9 cellular contexts compared by ENCODE assay signal in the genomic region with DNA sequence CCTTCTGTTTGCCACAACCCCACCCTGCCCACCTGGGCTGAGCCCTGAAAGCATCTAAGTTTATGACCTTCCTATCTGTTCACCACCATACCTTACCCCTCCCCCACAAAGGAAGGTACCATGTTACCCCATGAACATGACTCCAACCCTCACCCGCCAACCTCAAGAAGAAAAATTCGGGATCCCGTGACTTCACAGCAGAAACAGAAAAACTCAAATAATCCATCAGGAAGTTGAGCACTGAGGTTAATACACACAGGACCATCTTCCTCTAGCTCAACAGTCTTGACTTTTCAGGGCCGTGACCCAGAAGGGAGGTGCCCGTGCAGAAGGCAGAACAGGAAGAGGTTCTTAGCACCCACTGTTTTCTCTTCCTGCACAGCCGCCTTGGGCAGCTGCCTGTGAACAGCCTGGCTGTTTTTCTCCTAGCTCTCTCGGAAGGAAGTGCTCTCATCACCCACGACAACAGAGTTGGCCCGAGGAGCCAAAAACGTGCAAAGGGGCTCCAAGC.
DNase-seq lines count a peak whose midpoint lies in the region; ATAC-seq and TF ChIP-seq lines count a peak whose summit lies in the region.
"Had no signal": no experiment of that assay in that cellular context is flagged by ENCODE, and none has a peak within 500 bp of the region (broad histone marks: within the 10 kb centered on the region; RNA-seq: fewer than 3 reads in every experiment).

No MANE protein-coding gene starts in this region.

- H3K4me3 ChIP-seq in A673 (ENCODE audit: low read depth, low read length, poor library complexity, severe bottlenecking), result no peak overlapping the region
- no peak overlapping the region for H3K4me3 ChIP-seq in mucosa of stomach (ENCODE audit: low read length)
- peak overlapping the region; percentile 56 for H3K4me3 ChIP-seq in thymus (ENCODE audit: low read length)
- H3K4me3 ChIP-seq: psoas muscle had no signal

- no peak for TF ChIP-seq CTCF in A673 (conservative IDR thresholded peaks at IDR 0.05; ENCODE audit: low read depth, low read length)

- DNase-seq in A673 (ENCODE audit: low spot score) (peak; percentile 48), T-helper 1 cell (peak; percentile 36 to 93 (median 64)), NCI-H2227 treated with DMSO at 0.1 percent for 48 hours (lab: John Stamatoyannopoulos, UW) (no peak)

- CTCF ChIA-PET in A673 (lab: Charles Lee), result no interaction called here

- H3K36me3 ChIP-seq in A673 (ENCODE audit: insufficient read depth, low read length, poor library complexity, severe bottlenecking) (no peaks in the 10 kb centered on the region), mucosa of stomach (ENCODE audit: control insufficient read depth, insufficient read depth, low read length) (no peaks in the 10 kb centered on the region), thymus (ENCODE audit: control insufficient read depth, insufficient read depth) (no peaks in the 10 kb centered on the region)

- no peaks in the 10 kb centered on the region for H3K27me3 ChIP-seq in A673 (replicated peaks; ENCODE audit: insufficient read depth, low read depth, low read length, poor library complexity)
- no peaks in the 10 kb centered on the region for H3K27me3 ChIP-seq in mucosa of stomach (ENCODE audit: control insufficient read depth, insufficient read depth, low read length)
- H3K27me3 ChIP-seq in thymus (ENCODE audit: control insufficient read depth, insufficient read depth), result no peaks in the 10 kb centered on the region

- 26 to 62% (median 27%) methylated on average over 10 of the region's 10 CpGs for WGBS in adipose tissue, 3 donors
- WGBS in thymus, result 4% methylated on average over 10 of the region's 10 CpGs

- H3K9me3 ChIP-seq in A673 (ENCODE audit: low read depth, low read length, poor library complexity, severe bottlenecking), result no peaks in the 10 kb centered on the region
- H3K9me3 ChIP-seq in mucosa of stomach (ENCODE audit: control insufficient read depth, low read length), result no peaks in the 10 kb centered on the region
- H3K9me3 ChIP-seq in thymus (ENCODE audit: control insufficient read depth), result no peaks in the 10 kb centered on the region
- H3K9me3 ChIP-seq: psoas muscle had no signal

- intact Hi-C loops in A673 (cut with micrococcal nuclease; ENCODE audit: unreplicated experiment), result no loop called here

- H3K9ac ChIP-seq in mucosa of stomach (ENCODE audit: low read length), result peak overlapping the region; percentile 35

- no TSS peak for BruUV-seq in A673 (replicated peaks; lab: Mats Ljungman, UMichigan)

- H3K27ac ChIP-seq in A673 (ENCODE audit: low read depth, low read length, poor library complexity, severe bottlenecking), result no peak overlapping the region
- H3K27ac ChIP-seq in adipose tissue (ENCODE audit: low read depth, low read length), result peak overlapping the region; percentile 23
- peak overlapping the region; percentile 97 for H3K27ac ChIP-seq in thymus (ENCODE audit: low read depth)
- H3K27ac ChIP-seq: psoas muscle had no signal

- POLR2A ChIA-PET in A673 (lab: Charles Lee; ENCODE audit: low non-redundant PET), result no interaction called here

- ATAC-seq in GM21619 (IDR thresholded peaks at IDR 0.05; ENCODE audit: unreplicated experiment) (peak; percentile 81), GM19455 (IDR thresholded peaks at IDR 0.05; ENCODE audit: unreplicated experiment) (no peak)

- H3K4me1 ChIP-seq in A673 (ENCODE audit: insufficient read depth, low read length, poor library complexity, severe bottlenecking) (peaks cover 16% of the 10 kb centered on the region), mucosa of stomach (ENCODE audit: control insufficient read depth, insufficient read depth, low read length) (peaks cover 26% of the 10 kb centered on the region), thymus (ENCODE audit: control insufficient read depth, insufficient read depth, low read length) (peaks cover 66% of the 10 kb centered on the region)
